Comparison of ENCODE assay signal across 29 cellular contexts in the genomic region with DNA sequence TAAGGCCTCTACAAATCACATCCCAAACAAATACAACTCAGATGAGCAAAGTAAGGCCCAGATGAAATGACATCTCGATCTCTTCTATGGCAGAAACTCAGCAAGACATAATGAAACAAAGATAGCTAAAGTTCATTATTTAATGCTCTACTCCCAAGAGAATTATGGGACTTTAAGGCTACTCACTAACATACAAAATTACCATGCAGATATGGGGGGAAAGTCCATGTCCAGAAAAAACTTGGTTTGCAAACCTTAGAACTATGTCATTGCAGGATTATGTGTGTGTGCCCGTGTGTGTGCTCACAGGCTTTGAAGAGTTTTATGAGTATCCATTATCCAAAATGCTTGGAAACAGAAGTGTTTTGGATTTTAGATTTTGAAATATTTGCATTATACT.
"Had no signal": no experiment of that assay in that cellular context is flagged by ENCODE, and none has a peak within 500 bp of the region (broad histone marks: within the 10 kb centered on the region; RNA-seq: fewer than 3 reads in every experiment).

No MANE protein-coding gene starts in this region.

- H3K4me3 Mint-ChIP-seq: activated CD4-positive, alpha-beta memory T cell treated with anti-CD3 and anti-CD28 coated beads for 36 hours; activated CD4-positive, alpha-beta T cell treated with anti-CD3 and anti-CD28 coated beads for 36 hours; activated CD4-positive, alpha-beta T cell treated with anti-CD3 and anti-CD28 coated beads, Interleukin-2, amount 10 ng/mL, durations not matched to agents 24 days and 14 days; activated CD8-positive, alpha-beta memory T cell treated with anti-CD3 and anti-CD28 coated beads, Interleukin-2, amount 10 ng/mL, durations not matched to agents 7 days and 5 days; activated CD8-positive, alpha-beta T cell treated with anti-CD3 and anti-CD28 coated beads, Interleukin-2, amount 10 ng/mL, durations not matched to agents 7 days and 5 days; activated naive CD4-positive, alpha-beta T cell treated with anti-CD3 and anti-CD28 coated beads, Interleukin-2, amount 10 ng/mL, durations not matched to agents 7 days and 5 days; activated naive CD8-positive, alpha-beta T cell treated with anti-CD3 and anti-CD28 coated beads, Interleukin-2, amount 10 ng/mL, durations not matched to agents 7 days and 5 days; activated T-helper 1 cell treated with anti-CD3 and anti-CD28 coated beads, Interleukin-12 subunit alpha, Interleukin-12 subunit beta, Interleukin-2, Interleukin-4 antibody, amounts not matched to agents 30 ng/mL and 10 ng/mL and 1 ng/mL, durations not matched to agents 14 hours and 24 hours and 36 hours; brain had no signal

- H3K27ac ChIP-seq: ascending aorta, breast epithelium, cardiac muscle cell, colonic mucosa had no signal

- H3K9me3 Mint-ChIP-seq: activated CD4-positive, alpha-beta memory T cell treated with anti-CD3 and anti-CD28 coated beads for 36 hours; activated CD4-positive, alpha-beta T cell treated with anti-CD3 and anti-CD28 coated beads, Interleukin-2, amount 10 ng/mL, durations not matched to agents 24 days and 14 days; activated naive CD4-positive, alpha-beta T cell treated with anti-CD3 and anti-CD28 coated beads, Interleukin-2, amount 10 ng/mL, durations not matched to agents 7 days and 5 days; activated naive CD4-positive, alpha-beta T cell treated with anti-CD3 and anti-CD28 coated beads, Interleukin-2, amount 50 U/mL, for 72 hours; activated naive CD8-positive, alpha-beta T cell treated with anti-CD3 and anti-CD28 coated beads, Interleukin-2, amount 10 ng/mL, durations not matched to agents 7 days and 5 days; activated T-helper 1 cell treated with anti-CD3 and anti-CD28 coated beads, Interleukin-12 subunit alpha, Interleukin-12 subunit beta, Interleukin-2, Interleukin-4 antibody, amounts not matched to agents 30 ng/mL and 10 ng/mL and 1 ng/mL, durations not matched to agents 14 hours and 24 hours and 36 hours; activated T-helper 2 cell treated with anti-CD3 and anti-CD28 coated beads, Interferon-gamma antibody, Interleukin-2, Interleukin-4, amounts not matched to agents 10 μg/mL and 5 μg/mL and 100 μg/mL, durations not matched to agents 14 hours and 24 hours and 36 hours; brain had no signal

- H3K4me1 Mint-ChIP-seq: brain had no signal

- H3K27me3 ChIP-seq: ascending aorta, breast epithelium, cardiac muscle cell, colonic mucosa had no signal

- H3K4me3 ChIP-seq: ascending aorta, breast epithelium, cardiac muscle cell, colonic mucosa had no signal

- H3K27me3 Mint-ChIP-seq: activated CD4-positive, alpha-beta memory T cell treated with anti-CD3 and anti-CD28 coated beads for 36 hours; activated CD4-positive, alpha-beta T cell treated with anti-CD3 and anti-CD28 coated beads for 36 hours; activated CD4-positive, alpha-beta T cell treated with anti-CD3 and anti-CD28 coated beads, Interleukin-2, amount 10 ng/mL, durations not matched to agents 24 days and 14 days; activated CD8-positive, alpha-beta memory T cell treated with anti-CD3 and anti-CD28 coated beads, Interleukin-2, amount 10 ng/mL, durations not matched to agents 7 days and 5 days; activated naive CD4-positive, alpha-beta T cell treated with anti-CD3 and anti-CD28 coated beads, Interleukin-2, amount 10 ng/mL, durations not matched to agents 7 days and 5 days; activated naive CD8-positive, alpha-beta T cell treated with anti-CD3 and anti-CD28 coated beads, Interleukin-2, amount 10 ng/mL, durations not matched to agents 7 days and 5 days; brain had no signal

- H3K4me1 ChIP-seq: ascending aorta, breast epithelium, colonic mucosa had no signal

- H3K36me3 ChIP-seq: breast epithelium, colonic mucosa had no signal

- FAIRE-seq: endometrium, frontal cortex had no signal

- DNase-seq: activated CD4-positive, alpha-beta memory T cell treated with anti-CD3 and anti-CD28 coated beads for 36 hours; activated CD4-positive, alpha-beta T cell treated with anti-CD3 and anti-CD28 coated beads for 36 hours; activated CD4-positive, alpha-beta T cell treated with anti-CD3 and anti-CD28 coated beads, Interleukin-2, amount 10 ng/mL, durations not matched to agents 24 days and 14 days; activated CD4-positive, CD25-positive, alpha-beta regulatory T cell; activated CD4-positive, CD25-positive, alpha-beta regulatory T cell treated with anti-CD3 and anti-CD28 coated beads, Interleukin-2, amount 50 U/mL, for 72 hours; activated CD8-positive, alpha-beta memory T cell treated with anti-CD3 and anti-CD28 coated beads, Interleukin-2, amount 10 ng/mL, durations not matched to agents 7 days and 5 days; activated CD8-positive, alpha-beta memory T cell treated with anti-CD3 and anti-CD28 coated beads, Interleukin-2, amount 50 U/mL, for 4 hours; activated CD8-positive, alpha-beta T cell treated with anti-CD3 and anti-CD28 coated beads, Interleukin-2, amount 10 ng/mL, durations not matched to agents 7 days and 5 days; activated effector memory CD4-positive, alpha-beta T cell treated with anti-CD3 and anti-CD28 coated beads, Interleukin-2, amount 50 U/mL, for 16 hours; activated naive CD4-positive, alpha-beta T cell treated with anti-CD3 and anti-CD28 coated beads, Interleukin-2, amount 10 ng/mL, durations not matched to agents 7 days and 5 days; activated naive CD8-positive, alpha-beta T cell treated with anti-CD3 and anti-CD28 coated beads, Interleukin-2, amount 10 ng/mL, durations not matched to agents 7 days and 5 days; activated T-cell treated with anti-CD3 and anti-CD28 coated beads, Interleukin-2, amount 50 U/mL, for 1 hour; activated T-cell treated with anti-CD3 and anti-CD28 coated beads, Interleukin-2, amount 50 U/mL, for 48 hours; central memory CD4-positive, alpha-beta T cell; cerebellar nuclear complex; colonic mucosa; effector CD8-positive, alpha-beta T cell; foreskin fibroblast; T-helper 2 cell had no signal

- H3K27ac Mint-ChIP-seq: activated CD4-positive, alpha-beta memory T cell treated with anti-CD3 and anti-CD28 coated beads for 36 hours; activated CD4-positive, alpha-beta T cell treated with anti-CD3 and anti-CD28 coated beads for 36 hours; activated CD4-positive, alpha-beta T cell treated with anti-CD3 and anti-CD28 coated beads, Interleukin-2, amount 10 ng/mL, durations not matched to agents 24 days and 14 days; activated CD8-positive, alpha-beta memory T cell treated with anti-CD3 and anti-CD28 coated beads, Interleukin-2, amount 10 ng/mL, durations not matched to agents 7 days and 5 days; activated CD8-positive, alpha-beta T cell treated with anti-CD3 and anti-CD28 coated beads, Interleukin-2, amount 10 ng/mL, durations not matched to agents 7 days and 5 days; activated naive CD4-positive, alpha-beta T cell treated with anti-CD3 and anti-CD28 coated beads, Interleukin-2, amount 10 ng/mL, durations not matched to agents 7 days and 5 days; activated naive CD8-positive, alpha-beta T cell treated with anti-CD3 and anti-CD28 coated beads, Interleukin-2, amount 10 ng/mL, durations not matched to agents 7 days and 5 days; activated T-helper 1 cell treated with anti-CD3 and anti-CD28 coated beads, Interleukin-12 subunit alpha, Interleukin-12 subunit beta, Interleukin-2, Interleukin-4 antibody, amounts not matched to agents 30 ng/mL and 10 ng/mL and 1 ng/mL, durations not matched to agents 14 hours and 24 hours and 36 hours; activated T-helper 2 cell treated with anti-CD3 and anti-CD28 coated beads, Interferon-gamma antibody, Interleukin-2, Interleukin-4, amounts not matched to agents 10 μg/mL and 5 μg/mL and 100 μg/mL, durations not matched to agents 14 hours and 24 hours and 36 hours had no signal

- ATAC-seq: activated CD4-positive, alpha-beta T cell treated with anti-CD3 and anti-CD28 coated beads for 36 hours; activated CD8-positive, alpha-beta memory T cell treated with anti-CD3 and anti-CD28 coated beads, Interleukin-2, amount 10 ng/mL, durations not matched to agents 7 days and 5 days; activated CD8-positive, alpha-beta T cell treated with anti-CD3 and anti-CD28 coated beads, Interleukin-2, amount 10 ng/mL, durations not matched to agents 7 days and 5 days; activated naive CD4-positive, alpha-beta T cell treated with anti-CD3 and anti-CD28 coated beads, Interleukin-2, amount 50 U/mL, for 72 hours; esophagus mucosa had no signal

- H3K9me3 ChIP-seq: ascending aorta, breast epithelium, colonic mucosa had no signal
